ENCODE assay signal across 27 cellular contexts in genomic region chr12:132775502-132776233, GRCh38.
"Had no signal": no experiment of that assay in that cellular context is flagged by ENCODE, and none has a peak within 500 bp of the region (broad histone marks: within the 10 kb centered on the region; RNA-seq: fewer than 3 reads in every experiment).

No MANE protein-coding gene starts in this region.

- H3K27me3 ChIP-seq: adrenal gland, breast epithelium, MG63 had no signal

- H3K9me3 Mint-ChIP-seq: activated B cell treated with CpG ODN at 0.5 μM for 24 hours; activated CD4-positive, alpha-beta T cell treated with anti-CD3 and anti-CD28 coated beads, Interleukin-2, amount 10 ng/mL, durations not matched to agents 24 days and 14 days; activated naive CD4-positive, alpha-beta T cell treated with anti-CD3 and anti-CD28 coated beads for 36 hours; activated T-helper 17 cell treated with anti-CD3 and anti-CD28 coated beads, Interleukin-2, amount 50 U/mL, for 72 hours had no signal

- H3K4me1 Mint-ChIP-seq: activated T-helper 17 cell treated with anti-CD3 and anti-CD28 coated beads, Interleukin-2, amount 50 U/mL, for 72 hours had no signal

- H3K27ac ChIP-seq: adrenal gland, breast epithelium had no signal

- ATAC-seq: activated CD8-positive, alpha-beta memory T cell treated with anti-CD3 and anti-CD28 coated beads, Interleukin-2, amount 10 ng/mL, durations not matched to agents 7 days and 5 days; activated T-helper 17 cell treated with anti-CD3 and anti-CD28 coated beads, Interleukin-2, amount 50 U/mL, for 72 hours; PC-3; T-helper 17 cell had no signal

- H3K4me3 Mint-ChIP-seq: activated B cell treated with CpG ODN at 0.5 μM for 24 hours; activated CD4-positive, alpha-beta T cell treated with anti-CD3 and anti-CD28 coated beads, Interleukin-2, amount 10 ng/mL, durations not matched to agents 24 days and 14 days; activated CD8-positive, alpha-beta memory T cell treated with anti-CD3 and anti-CD28 coated beads, Interleukin-2, amount 10 ng/mL, durations not matched to agents 7 days and 5 days; activated naive CD4-positive, alpha-beta T cell treated with anti-CD3 and anti-CD28 coated beads for 36 hours; activated naive CD8-positive, alpha-beta T cell; activated T-helper 17 cell treated with anti-CD3 and anti-CD28 coated beads, Interleukin-2, amount 50 U/mL, for 72 hours; T-helper 17 cell had no signal

- H3K4me1 ChIP-seq: adrenal gland had no signal

- H3K4me3 ChIP-seq: adrenal gland, breast epithelium, MG63 had no signal

- H3K27ac Mint-ChIP-seq: activated B cell treated with CpG ODN at 0.5 μM for 24 hours; activated CD4-positive, alpha-beta T cell treated with anti-CD3 and anti-CD28 coated beads, Interleukin-2, amount 10 ng/mL, durations not matched to agents 24 days and 14 days; activated CD8-positive, alpha-beta memory T cell treated with anti-CD3 and anti-CD28 coated beads, Interleukin-2, amount 10 ng/mL, durations not matched to agents 7 days and 5 days had no signal

- DNase-seq: activated B cell treated with CpG ODN at 0.5 μM for 24 hours; activated CD4-positive, alpha-beta T cell treated with anti-CD3 and anti-CD28 coated beads for 1 hour; activated CD4-positive, alpha-beta T cell treated with anti-CD3 and anti-CD28 coated beads, Interleukin-2, amount 10 ng/mL, durations not matched to agents 24 days and 14 days; activated CD4-positive, alpha-beta T cell treated with anti-CD3 and anti-CD28 coated beads, Interleukin-2, amount 50 U/mL, for 48 hours; activated CD8-positive, alpha-beta memory T cell treated with anti-CD3 and anti-CD28 coated beads, Interleukin-2, amount 10 ng/mL, durations not matched to agents 7 days and 5 days; activated gamma-delta T cell; activated naive CD4-positive, alpha-beta T cell treated with anti-CD3 and anti-CD28 coated beads for 36 hours; activated T-cell treated with anti-CD3 and anti-CD28 coated beads, Interleukin-2, amount 50 U/mL, for 48 hours; adrenal gland; aorta; caudate nucleus; MG63; MV-4-11; NCI-H1417 treated with DMSO at 0.1 percent for 48 hours; NCI-H1694; NCI-H2029 treated with DMSO at 0.1 percent for 48 hours; NCI-H2227 treated with DMSO at 0.1 percent for 48 hours; NCI-H446 treated with DMSO at 0.1 percent for 48 hours; NCI-H524 treated with DMSO at 0.1 percent for 48 hours; NCI-H748 treated with DMSO at 0.1 percent for 48 hours; PC-3; SHP77 treated with DMSO at 0.1 percent for 48 hours; T-helper 17 cell; T-helper 9 cell had no signal

- H3K27me3 Mint-ChIP-seq: activated B cell treated with CpG ODN at 0.5 μM for 24 hours; activated CD4-positive, alpha-beta T cell treated with anti-CD3 and anti-CD28 coated beads, Interleukin-2, amount 10 ng/mL, durations not matched to agents 24 days and 14 days; activated CD8-positive, alpha-beta memory T cell treated with anti-CD3 and anti-CD28 coated beads, Interleukin-2, amount 10 ng/mL, durations not matched to agents 7 days and 5 days; activated naive CD8-positive, alpha-beta T cell; activated T-helper 17 cell treated with anti-CD3 and anti-CD28 coated beads, Interleukin-2, amount 50 U/mL, for 72 hours; T-helper 17 cell had no signal

- H3K9me3 ChIP-seq: adrenal gland, breast epithelium, MG63 had no signal
